In genomic region chr11:95081412-95081811, GRCh38 we compare ENCODE assay signal across 2 cellular contexts.
A peak's percentile ranks its signal among the peaks of the same experiment; 100 is the strongest.
TF ChIP-seq lines count a peak whose summit lies in the region.

No MANE protein-coding gene starts in this region.

TF ChIP-seq in liver, 16 proteins besides CTCF, POLR2A, EP300 and RAD21:
- TF ChIP-seq RXRA (IDR thresholded peaks at IDR 0.05) (peak in 1 of 2 donors; percentile 6), SP1 (IDR thresholded peaks at IDR 0.05) (peak; percentile 54), NR2F2 (IDR thresholded peaks at IDR 0.05) (peak; percentile 65), YY1 (IDR thresholded peaks at IDR 0.05) (no peak), MAX (IDR thresholded peaks at IDR 0.05) (no peak)

TF ChIP-seq in HepG2, 621 proteins besides CTCF, POLR2A, EP300 and RAD21:
- TF ChIP-seq, protein P1, sequence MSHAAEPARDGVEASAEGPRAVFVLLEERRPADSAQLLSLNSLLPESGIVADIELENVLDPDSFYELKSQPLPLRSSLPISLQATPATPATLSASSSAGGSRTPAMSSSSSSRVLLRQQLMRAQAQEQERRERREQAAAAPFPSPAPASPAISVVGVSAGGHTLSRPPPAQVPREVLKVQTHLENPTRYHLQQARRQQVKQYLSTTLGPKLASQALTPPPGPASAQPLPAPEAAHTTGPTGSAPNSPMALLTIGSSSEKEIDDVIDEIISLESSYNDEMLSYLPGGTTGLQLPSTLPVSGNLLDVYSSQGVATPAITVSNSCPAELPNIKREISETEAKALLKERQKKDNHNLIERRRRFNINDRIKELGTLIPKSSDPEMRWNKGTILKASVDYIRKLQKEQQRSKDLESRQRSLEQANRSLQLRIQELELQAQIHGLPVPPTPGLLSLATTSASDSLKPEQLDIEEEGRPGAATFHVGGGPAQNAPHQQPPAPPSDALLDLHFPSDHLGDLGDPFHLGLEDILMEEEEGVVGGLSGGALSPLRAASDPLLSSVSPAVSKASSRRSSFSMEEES (CRISPR knock-in tag; IDR thresholded peaks at IDR 0.05) = no peak
- TF ChIP-seq, protein P2, sequence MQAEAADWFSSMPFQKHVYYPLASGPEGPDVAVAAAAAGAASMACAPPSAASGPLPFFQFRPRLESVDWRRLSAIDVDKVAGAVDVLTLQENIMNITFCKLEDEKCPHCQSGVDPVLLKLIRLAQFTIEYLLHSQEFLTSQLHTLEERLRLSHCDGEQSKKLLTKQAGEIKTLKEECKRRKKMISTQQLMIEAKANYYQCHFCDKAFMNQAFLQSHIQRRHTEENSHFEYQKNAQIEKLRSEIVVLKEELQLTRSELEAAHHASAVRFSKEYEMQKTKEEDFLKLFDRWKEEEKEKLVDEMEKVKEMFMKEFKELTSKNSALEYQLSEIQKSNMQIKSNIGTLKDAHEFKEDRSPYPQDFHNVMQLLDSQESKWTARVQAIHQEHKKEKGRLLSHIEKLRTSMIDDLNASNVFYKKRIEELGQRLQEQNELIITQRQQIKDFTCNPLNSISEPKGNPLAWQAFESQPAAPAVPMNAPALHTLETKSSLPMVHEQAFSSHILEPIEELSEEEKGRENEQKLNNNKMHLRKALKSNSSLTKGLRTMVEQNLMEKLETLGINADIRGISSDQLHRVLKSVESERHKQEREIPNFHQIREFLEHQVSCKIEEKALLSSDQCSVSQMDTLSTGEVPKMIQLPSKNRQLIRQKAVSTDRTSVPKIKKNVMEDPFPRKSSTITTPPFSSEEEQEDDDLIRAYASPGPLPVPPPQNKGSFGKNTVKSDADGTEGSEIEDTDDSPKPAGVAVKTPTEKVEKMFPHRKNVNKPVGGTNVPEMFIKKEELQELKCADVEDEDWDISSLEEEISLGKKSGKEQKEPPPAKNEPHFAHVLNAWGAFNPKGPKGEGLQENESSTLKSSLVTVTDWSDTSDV (CRISPR knock-in tag; IDR thresholded peaks at IDR 0.05) = no peak
- no peak for TF ChIP-seq ZNF580 (CRISPR knock-in tag; IDR thresholded peaks at IDR 0.05; ENCODE audit: borderline replicate concordance, low read depth)
